In genomic region chr6:16149305-16149704, GRCh38 we compare ENCODE assay signal across 25 cellular contexts. TPM values are rescaled to one million over a fixed set of nuclear protein-coding genes. Genes with fewer than 3 reads are reported as not detected.
DNase-seq lines count a peak whose midpoint lies in the region; ATAC-seq and TF ChIP-seq lines count a peak whose summit lies in the region.
"Had no signal": no experiment of that assay in that cellular context is flagged by ENCODE, and none has a peak within 500 bp of the region (broad histone marks: within the 10 kb centered on the region; RNA-seq: fewer than 3 reads in every experiment).

No MANE protein-coding gene starts in this region.

- H3K9me3 Mint-ChIP-seq in CD4-positive, alpha-beta memory T cell, result peaks cover 0 to 2% (median 0%) of the 10 kb centered on the region in 8 donors
- no peaks in the 10 kb centered on the region for H3K9me3 Mint-ChIP-seq in central memory CD8-positive, alpha-beta T cell
- H3K9me3 Mint-ChIP-seq in stimulated activated effector memory CD8-positive, alpha-beta T cell treated with anti-CD3 and anti-CD28 coated beads, Interleukin-12 subunit alpha, Interleukin-12 subunit beta, amount 100 ng/mL, for 72 hours, result no peaks in the 10 kb centered on the region
- H3K9me3 Mint-ChIP-seq: HFFc6 had no signal

- H3K4me3 Mint-ChIP-seq in CD4-positive, alpha-beta memory T cell, result peak overlapping the region in 1 of 8 donors; percentile 13
- no peak overlapping the region for H3K4me3 Mint-ChIP-seq in central memory CD8-positive, alpha-beta T cell
- no peak overlapping the region for H3K4me3 Mint-ChIP-seq in stimulated activated effector memory CD8-positive, alpha-beta T cell treated with anti-CD3 and anti-CD28 coated beads, Interleukin-12 subunit alpha, Interleukin-12 subunit beta, amount 100 ng/mL, for 72 hours
- H3K4me3 Mint-ChIP-seq: HFFc6 had no signal

- peaks cover 12 to 29% (median 19%) of the 10 kb centered on the region in 4 donors for H3K4me1 Mint-ChIP-seq in CD4-positive, alpha-beta memory T cell
- peaks cover 21% of the 10 kb centered on the region for H3K4me1 Mint-ChIP-seq in central memory CD8-positive, alpha-beta T cell
- H3K4me1 Mint-ChIP-seq in stimulated activated effector memory CD8-positive, alpha-beta T cell treated with anti-CD3 and anti-CD28 coated beads, Interleukin-12 subunit alpha, Interleukin-12 subunit beta, amount 100 ng/mL, for 72 hours, result peaks cover 18% of the 10 kb centered on the region

- H3K27me3 Mint-ChIP-seq in CD4-positive, alpha-beta memory T cell, result no peaks in the 10 kb centered on the region
- no peaks in the 10 kb centered on the region for H3K27me3 Mint-ChIP-seq in central memory CD8-positive, alpha-beta T cell

- CTCF ChIA-PET in CD4-positive, alpha-beta memory T cell (lab: Charles Lee; ENCODE audit: partially characterized antibody), result no interaction called here

- no peak for TF ChIP-seq CTCF in NB4 (IDR thresholded peaks at IDR 0.05; ENCODE audit: low read depth, low read length)

- peak; percentile 13 for TF ChIP-seq POLR2A in NB4 (IDR thresholded peaks at IDR 0.05; ENCODE audit: extremely low read depth, insufficient read length)

- peaks cover 92 to 95% of the 10 kb centered on the region in 2 donors for H3K36me3 Mint-ChIP-seq in CD4-positive, alpha-beta memory T cell
- peaks cover 73% of the 10 kb centered on the region for H3K36me3 Mint-ChIP-seq in central memory CD8-positive, alpha-beta T cell (ENCODE audit: insufficient read depth)
- peaks cover 76% of the 10 kb centered on the region for H3K36me3 Mint-ChIP-seq in stimulated activated effector memory CD8-positive, alpha-beta T cell treated with anti-CD3 and anti-CD28 coated beads, Interleukin-12 subunit alpha, Interleukin-12 subunit beta, amount 100 ng/mL, for 72 hours

- H3K9me3 ChIP-seq in CD4-positive, alpha-beta memory T cell (ENCODE audit: control insufficient read depth in 1 of 2, low read length in 2 of 2), result no peaks in the 10 kb centered on the region
- H3K9me3 ChIP-seq: A549, HAP-1, SJSA1 had no signal

- H3K4me1 ChIP-seq in CD4-positive, alpha-beta memory T cell (ENCODE audit: insufficient read depth, low read length), result no peaks in the 10 kb centered on the region
- H3K4me1 ChIP-seq: SJSA1 had no signal

- intact Hi-C loops in CD4-positive, alpha-beta memory T cell (cut with micrococcal nuclease), result no loop called here

- H3K27me3 ChIP-seq in CD4-positive, alpha-beta memory T cell (ENCODE audit: insufficient read depth, low read length), result no peaks in the 10 kb centered on the region
- H3K27me3 ChIP-seq: SJSA1 had no signal

- DNase-seq in CD4-positive, alpha-beta memory T cell, result no peak
- DNase-seq in NB4 (ENCODE audit: low read depth), result no peak
- DNase-seq in central memory CD8-positive, alpha-beta T cell (ENCODE audit: low spot score in 2 of 2), result no peak
- DNase-seq in stimulated activated effector memory CD8-positive, alpha-beta T cell treated with anti-CD3 and anti-CD28 coated beads, Interleukin-12 subunit alpha, Interleukin-12 subunit beta, amount 100 ng/mL, for 72 hours (ENCODE audit: low spot score in 2 of 2), result peak in 1 of 2 donors; percentile 26
- no peak for DNase-seq in NCI-H1092 (lab: John Stamatoyannopoulos, UW)
- no peak for DNase-seq in DMS79 (lab: John Stamatoyannopoulos, UW)
- DNase-seq: Calu3, DMS153, GOT3, HFFc6, IMR-90, NCI-H1092 treated with DMSO at 0.1 percent for 48 hours, NCI-H1436, NCI-H187, NCI-H2081 treated with DMSO at 0.1 percent for 48 hours, NCI-H2171, NCI-H226, NCI-H510A, Right ventricle myocardium superior, RPMI8226 had no signal

- H3K27ac Mint-ChIP-seq in CD4-positive, alpha-beta memory T cell, result peak overlapping the region in 4 of 7 donors; percentile 0 to 91 (median 56)
- H3K27ac Mint-ChIP-seq in central memory CD8-positive, alpha-beta T cell (ENCODE audit: low read depth), result peak overlapping the region; percentile 10
- peak overlapping the region; percentile 27 for H3K27ac Mint-ChIP-seq in stimulated activated effector memory CD8-positive, alpha-beta T cell treated with anti-CD3 and anti-CD28 coated beads, Interleukin-12 subunit alpha, Interleukin-12 subunit beta, amount 100 ng/mL, for 72 hours
- H3K27ac Mint-ChIP-seq: HFFc6 had no signal

- peaks cover 66% of the 10 kb centered on the region for H3K36me3 ChIP-seq in CD4-positive, alpha-beta memory T cell (ENCODE audit: insufficient read depth, low read length)

- no peak overlapping the region for H3K4me3 ChIP-seq in CD4-positive, alpha-beta memory T cell (ENCODE audit: low read length in 2 of 2)
- no peak overlapping the region for H3K4me3 ChIP-seq in NB4 (ENCODE audit: low read depth, low read length)
- H3K4me3 ChIP-seq: A549, HAP-1, SJSA1 had no signal

- H3K27ac ChIP-seq in CD4-positive, alpha-beta memory T cell (ENCODE audit: low read depth, low read length), result no peak overlapping the region
- H3K27ac ChIP-seq: A549, C4-2B, SJSA1 had no signal

- POLR2A ChIA-PET in CD4-positive, alpha-beta memory T cell (lab: Charles Lee; ENCODE audit: partially characterized antibody), result no interaction called here

- ATAC-seq in central memory CD8-positive, alpha-beta T cell (replicated peaks; ENCODE audit: extremely low read depth, poor library complexity, severe bottlenecking), result no peak
- ATAC-seq in stimulated activated effector memory CD8-positive, alpha-beta T cell treated with anti-CD3 and anti-CD28 coated beads, Interleukin-12 subunit alpha, Interleukin-12 subunit beta, amount 100 ng/mL, for 72 hours, result no peak
- no peak for ATAC-seq in HG03175 (IDR thresholded peaks at IDR 0.05; ENCODE audit: unreplicated experiment)
- ATAC-seq: A549 had no signal

RNA-seq across cellular contexts. Expression of gene MYLIP, which starts 20.4 kb away (rescaled TPM):
- 10 to 100 TPM; 17.5 to 19.9 TPM for total RNA-seq in CD4-positive, alpha-beta memory T cell
- polyA plus RNA-seq in CD4-positive, alpha-beta memory T cell, result 10 to 100 TPM; 71.9 to 88.8 TPM
